Comparison of ENCODE assay signal across 28 cellular contexts in the genomic region with DNA sequence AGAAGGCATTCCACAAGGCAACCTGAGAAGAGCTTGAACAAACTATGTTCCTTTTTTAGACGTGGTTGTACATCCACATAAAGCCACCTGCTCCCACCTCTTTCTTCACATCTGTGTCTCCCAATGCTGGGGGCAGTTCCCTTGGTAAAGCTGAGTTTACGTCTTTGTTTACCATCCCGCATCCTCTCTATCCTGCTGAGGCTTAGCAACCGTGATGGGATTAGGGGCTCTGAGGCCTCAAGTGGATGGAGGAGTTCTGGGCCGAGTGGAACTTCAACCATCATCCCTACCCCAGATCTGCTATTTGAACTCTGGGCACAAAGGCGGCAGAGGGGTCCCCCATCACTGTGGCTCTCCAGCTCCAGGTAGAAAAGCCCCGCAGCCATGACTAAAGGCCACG.
"Had no signal": no experiment of that assay in that cellular context is flagged by ENCODE, and none has a peak within 500 bp of the region (broad histone marks: within the 10 kb centered on the region; RNA-seq: fewer than 3 reads in every experiment).

No MANE protein-coding gene starts in this region.

- H3K9ac ChIP-seq: parathyroid adenoma had no signal

- H3K27ac ChIP-seq: heart right ventricle, hepatocyte, left lung, neutrophil, parathyroid adenoma, right atrium auricular region, right lobe of liver, stomach, testis, thyroid gland, transverse colon, upper lobe of left lung had no signal

- H3K4me3 ChIP-seq: heart right ventricle, hepatocyte, left lung, lung, right atrium auricular region, right lobe of liver, smooth muscle cell, stomach, testis, thyroid gland, transverse colon, upper lobe of left lung had no signal

- H3K27ac Mint-ChIP-seq: nephron; stimulated activated naive B cell treated with anti-CD40 and anti-IgM and Interleukin-4, amounts not matched to agents 10 μg/mL and 1 μg/mL and 100 μg/mL, for 72 hours had no signal

- H3K27me3 ChIP-seq: heart right ventricle, hepatocyte, left lung, neutrophil, right atrium auricular region, right lobe of liver, stomach, testis, thyroid gland, transverse colon, upper lobe of left lung had no signal

- H3K9me3 Mint-ChIP-seq: naive thymus-derived CD8-positive, alpha-beta T cell; nephron; neural crest cell; stimulated activated naive B cell treated with anti-CD40 and anti-IgM and Interleukin-4, amounts not matched to agents 10 μg/mL and 1 μg/mL and 100 μg/mL, for 72 hours had no signal

- H3K9me3 ChIP-seq: heart right ventricle, left lung, neutrophil, right atrium auricular region, right lobe of liver, stomach, testis, thyroid gland, transverse colon, upper lobe of left lung had no signal

- H3K27me3 Mint-ChIP-seq: naive thymus-derived CD8-positive, alpha-beta T cell; stimulated activated naive B cell treated with anti-CD40 and anti-IgM and Interleukin-4, amounts not matched to agents 10 μg/mL and 1 μg/mL and 100 μg/mL, for 72 hours had no signal

- H3K4me2 ChIP-seq: hepatocyte, smooth muscle cell had no signal

- H3K4me1 Mint-ChIP-seq: naive thymus-derived CD8-positive, alpha-beta T cell; nephron; neural crest cell had no signal

- H3K4me1 ChIP-seq: left lung, parathyroid adenoma, right lobe of liver, stomach, testis, thyroid gland, upper lobe of left lung had no signal

- H3K4me3 Mint-ChIP-seq: naive thymus-derived CD8-positive, alpha-beta T cell; nephron; neural crest cell; stimulated activated naive B cell treated with anti-CD40 and anti-IgM and Interleukin-4, amounts not matched to agents 10 μg/mL and 1 μg/mL and 100 μg/mL, for 72 hours had no signal

- DNase-seq: heart right ventricle; islet precursor cell; kidney glomerular epithelial cell; left colon; left lung; midbrain; naive thymus-derived CD8-positive, alpha-beta T cell; occipital lobe; right lobe of liver; stimulated activated CD4-positive, alpha-beta T cell treated with anti-CD3 and anti-CD28 coated beads, Interleukin-1b, Interleukin-23, amount 100 ng/mL, for 48 hours; stimulated activated CD4-positive, alpha-beta T cell treated with anti-CD3 and anti-CD28 coated beads, Interleukin-2, amount 100 ng/mL, for 48 hours; stimulated activated CD4-positive, alpha-beta T cell treated with anti-CD3 and anti-CD28 coated beads, Interleukin-4, amount 100 ng/mL, for 4 hours; stimulated activated CD8-positive, alpha-beta memory T cell treated with anti-CD3 and anti-CD28 coated beads, Interleukin-4, amount 100 ng/mL, for 48 hours; stimulated activated naive B cell treated with anti-CD40 and anti-IgM and Interleukin-4, amounts not matched to agents 10 μg/mL and 1 μg/mL and 100 μg/mL, for 72 hours; stimulated activated naive CD8-positive, alpha-beta T cell treated with anti-CD3 and anti-CD28 coated beads, Interleukin-15, Interleukin-2, amounts not matched to agents 100 U/mL and 50 U/mL, for 24 hours; stomach; testis; thyroid gland; transverse colon; upper lobe of left lung had no signal

- H3K36me3 ChIP-seq: neutrophil, transverse colon had no signal

- H3K79me2 ChIP-seq: hepatocyte, parathyroid adenoma had no signal

- ATAC-seq: heart right ventricle; left colon; left lung; naive thymus-derived CD8-positive, alpha-beta T cell; right lobe of liver; stimulated activated naive B cell treated with anti-CD40 and anti-IgM and Interleukin-4, amounts not matched to agents 10 μg/mL and 1 μg/mL and 100 μg/mL, for 72 hours; stimulated activated naive CD8-positive, alpha-beta T cell treated with anti-CD3 and anti-CD28 coated beads, Interleukin-15, Interleukin-2, amounts not matched to agents 100 U/mL and 50 U/mL, for 24 hours had no signal
